In the genomic region with DNA sequence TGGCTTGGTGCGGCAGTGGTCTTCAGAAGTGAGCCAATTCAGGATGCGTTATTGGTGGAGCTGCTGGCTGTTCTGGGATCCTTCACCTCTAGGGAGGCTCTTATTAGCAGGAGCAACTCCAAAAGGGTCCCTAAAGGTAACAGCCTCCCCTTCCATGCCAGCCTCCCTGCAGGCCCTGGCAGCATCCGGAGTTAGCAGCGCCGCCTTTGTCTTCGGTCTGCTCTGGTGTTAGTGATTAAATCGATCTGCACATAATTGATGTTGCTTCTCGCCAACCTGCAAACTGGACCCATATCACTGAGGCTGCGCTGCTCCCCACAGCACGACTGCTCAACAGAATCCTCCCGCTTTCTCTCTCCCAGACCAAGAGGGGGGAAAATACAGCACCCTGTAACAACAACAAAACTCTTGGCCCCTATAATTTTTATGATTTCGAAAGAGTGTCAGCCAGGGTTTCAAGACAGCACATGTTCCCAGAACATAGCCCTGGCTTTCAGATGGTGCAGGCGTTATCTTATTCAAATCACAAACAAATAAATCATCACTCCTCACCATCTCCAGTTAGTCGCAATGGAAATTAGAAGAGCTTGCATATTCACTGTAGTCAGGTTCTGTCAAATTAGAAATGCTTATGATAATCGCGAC, we compare ENCODE assay signal across 15 cellular contexts.
"Had no signal": no experiment of that assay in that cellular context is flagged by ENCODE, and none has a peak within 500 bp of the region (broad histone marks: within the 10 kb centered on the region; RNA-seq: fewer than 3 reads in every experiment).

No MANE protein-coding gene starts in this region.

- DNase-seq: activated CD4-positive, alpha-beta T cell treated with anti-CD3 and anti-CD28 coated beads for 48 hours; activated CD8-positive, alpha-beta memory T cell treated with anti-CD3 and anti-CD28 coated beads, Interleukin-2, amount 50 U/mL, for 4 hours; activated CD8-positive, alpha-beta T cell treated with anti-CD3 and anti-CD28 coated beads for 36 hours; activated naive CD8-positive, alpha-beta T cell treated with anti-CD3 and anti-CD28 coated beads for 36 hours; endodermal cell; islet precursor cell; mammary epithelial cell; naive B cell; pancreas; stimulated activated CD4-positive, alpha-beta T cell treated with anti-CD3 and anti-CD28 coated beads, Interleukin-2, amount 100 ng/mL, for 48 hours; stimulated activated naive B cell treated with anti-CD40 and anti-IgM and Interleukin-4, amounts not matched to agents 10 μg/mL and 1 μg/mL and 100 μg/mL, for 72 hours; tibial artery had no signal

- H3K27ac ChIP-seq: ascending aorta, pancreas, tibial artery had no signal

- H3K4me3 Mint-ChIP-seq: activated CD8-positive, alpha-beta T cell treated with anti-CD3 and anti-CD28 coated beads for 36 hours; activated naive CD8-positive, alpha-beta T cell treated with anti-CD3 and anti-CD28 coated beads for 36 hours; endodermal cell; naive B cell; stimulated activated naive B cell treated with anti-CD40 and anti-IgM and Interleukin-4, amounts not matched to agents 10 μg/mL and 1 μg/mL and 100 μg/mL, for 72 hours; WTC11 had no signal

- ATAC-seq: activated CD8-positive, alpha-beta T cell treated with anti-CD3 and anti-CD28 coated beads for 36 hours; left lobe of liver; pancreas; stimulated activated naive B cell treated with anti-CD40 and anti-IgM and Interleukin-4, amounts not matched to agents 10 μg/mL and 1 μg/mL and 100 μg/mL, for 72 hours; WTC11 had no signal

- H3K4me1 Mint-ChIP-seq: activated naive CD8-positive, alpha-beta T cell treated with anti-CD3 and anti-CD28 coated beads for 36 hours; naive B cell; stimulated activated naive B cell treated with anti-CD40 and anti-IgM and Interleukin-4, amounts not matched to agents 10 μg/mL and 1 μg/mL and 100 μg/mL, for 72 hours had no signal

- H3K9me3 ChIP-seq: ascending aorta, pancreas, tibial artery had no signal

- H3K27me3 ChIP-seq: ascending aorta, pancreas had no signal

- H3K4me1 ChIP-seq: ascending aorta, pancreas, tibial artery had no signal

- H3K36me3 Mint-ChIP-seq: activated naive CD8-positive, alpha-beta T cell treated with anti-CD3 and anti-CD28 coated beads for 36 hours; naive B cell; stimulated activated naive B cell treated with anti-CD40 and anti-IgM and Interleukin-4, amounts not matched to agents 10 μg/mL and 1 μg/mL and 100 μg/mL, for 72 hours; WTC11 had no signal

- H3K9me3 Mint-ChIP-seq: activated CD8-positive, alpha-beta T cell treated with anti-CD3 and anti-CD28 coated beads for 36 hours; activated naive CD8-positive, alpha-beta T cell treated with anti-CD3 and anti-CD28 coated beads for 36 hours; endodermal cell; stimulated activated naive B cell treated with anti-CD40 and anti-IgM and Interleukin-4, amounts not matched to agents 10 μg/mL and 1 μg/mL and 100 μg/mL, for 72 hours; WTC11 had no signal

- H3K36me3 ChIP-seq: ascending aorta, pancreas, tibial artery had no signal

- H3K27ac Mint-ChIP-seq: activated CD8-positive, alpha-beta T cell treated with anti-CD3 and anti-CD28 coated beads for 36 hours; activated naive CD8-positive, alpha-beta T cell treated with anti-CD3 and anti-CD28 coated beads for 36 hours; stimulated activated naive B cell treated with anti-CD40 and anti-IgM and Interleukin-4, amounts not matched to agents 10 μg/mL and 1 μg/mL and 100 μg/mL, for 72 hours; WTC11 had no signal

- H3K4me3 ChIP-seq: ascending aorta, pancreas, tibial artery had no signal
